In the genomic region with DNA sequence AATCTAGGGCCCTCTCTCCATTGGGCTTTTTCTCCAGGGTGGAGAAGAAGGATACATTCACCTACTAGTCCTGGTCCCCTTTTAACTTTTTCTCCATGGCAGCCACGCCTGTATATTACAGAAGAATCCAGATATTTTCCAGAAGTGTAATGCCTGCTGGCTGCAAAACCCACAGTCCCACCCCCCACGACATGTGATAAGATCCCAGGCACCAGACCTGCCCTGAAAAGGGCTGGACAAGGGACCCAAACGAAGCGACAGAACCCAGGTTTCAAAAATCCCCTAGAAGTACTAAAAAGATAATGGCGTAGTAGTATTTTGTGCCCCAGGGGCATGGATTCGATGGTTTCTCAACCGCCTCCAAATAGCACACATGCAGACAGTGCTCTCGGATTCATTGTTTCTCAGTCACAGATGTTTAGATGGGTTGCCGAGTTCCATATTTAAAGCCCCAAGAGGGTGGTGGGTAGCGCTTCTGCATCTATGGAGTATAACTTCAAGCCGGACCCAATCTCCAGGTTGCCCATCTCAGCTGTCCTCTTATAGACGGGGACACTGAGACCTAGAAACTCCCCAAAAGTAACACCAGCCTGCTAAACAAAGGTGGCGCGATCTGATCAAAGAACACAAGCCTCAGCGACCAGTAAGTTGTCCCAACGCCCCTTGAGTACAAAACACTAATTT, we compare ENCODE assay signal across 11 cellular contexts. TPM values are rescaled to one million over a fixed set of nuclear protein-coding genes. Genes with fewer than 3 reads are reported as not detected.
A peak's percentile ranks its signal among the peaks of the same experiment; 100 is the strongest.
DNase-seq lines count a peak whose midpoint lies in the region; ATAC-seq and TF ChIP-seq lines count a peak whose summit lies in the region.
"Had no signal": no experiment of that assay in that cellular context is flagged by ENCODE, and none has a peak within 500 bp of the region (broad histone marks: within the 10 kb centered on the region; RNA-seq: fewer than 3 reads in every experiment).

No MANE protein-coding gene starts in this region.

- in situ Hi-C loops in gastrocnemius medialis (cut with MboI; ENCODE audit: low sequenced_read_pairs in 4 of 4) = no loop called here

- H3K36me3 ChIP-seq in CD4-positive, CD25-positive, alpha-beta regulatory T cell (ENCODE audit: control insufficient read depth, insufficient read depth, low read length) = no peaks in the 10 kb centered on the region
- H3K36me3 ChIP-seq in hepatocyte (replicated peaks; ENCODE audit: insufficient read depth, low read depth) (no peaks in the 10 kb centered on the region), gastrocnemius medialis (no peaks in the 10 kb centered on the region)

- H3K27ac ChIP-seq in CD4-positive, CD25-positive, alpha-beta regulatory T cell (ENCODE audit: insufficient read depth, low read length, poor library complexity, severe bottlenecking) = no peak overlapping the region
- H3K27ac ChIP-seq in hepatocyte (no peak overlapping the region), gastrocnemius medialis (no peak overlapping the region)

- no peak for TF ChIP-seq POLR2A in gastrocnemius medialis (IDR thresholded peaks at IDR 0.05)

- H3K4me1 Mint-ChIP-seq in CD4-positive, CD25-positive, alpha-beta regulatory T cell = peaks cover 0 to 46% (median 26%) of the 10 kb centered on the region in 4 donors
- peaks cover 4 to 7% (median 5%) of the 10 kb centered on the region in 3 donors for H3K4me1 Mint-ChIP-seq in IgD-negative memory B cell

- 20% methylated on average over 16 of the region's 16 CpGs for WGBS in hepatocyte (ENCODE audit: low lambda C conversion rate, missing lambda C conversion rate)

- H3K4me3 Mint-ChIP-seq in CD4-positive, CD25-positive, alpha-beta regulatory T cell = peak overlapping the region in 3 of 4 donors; percentile 11 to 35 (median 19)
- H3K4me3 Mint-ChIP-seq in IgD-negative memory B cell = peak overlapping the region in 2 of 4 donors; percentile 12 to 21

- no peak for TF ChIP-seq CTCF in hepatocyte (IDR thresholded peaks at IDR 0.05; ENCODE audit: poor library complexity)
- TF ChIP-seq CTCF in gastrocnemius medialis (IDR thresholded peaks at IDR 0.05 in 4 of 5, conservative IDR thresholded peaks at IDR 0.05 in 1 of 5) = no peak

- H3K79me2 ChIP-seq in hepatocyte = no peaks in the 10 kb centered on the region

- no peaks in the 10 kb centered on the region for H3K9me2 ChIP-seq in hepatocyte (replicated peaks; ENCODE audit: insufficient read depth)

- no peak overlapping the region for H3K27ac Mint-ChIP-seq in CD4-positive, CD25-positive, alpha-beta regulatory T cell
- H3K27ac Mint-ChIP-seq in IgD-negative memory B cell = peak overlapping the region in 2 of 3 donors; percentile 3 to 56

- H3K4me3 ChIP-seq in CD4-positive, CD25-positive, alpha-beta regulatory T cell (ENCODE audit: low read depth, low read length) = no peak overlapping the region
- H3K4me3 ChIP-seq in hepatocyte = no peak overlapping the region
- peak overlapping the region in 3 of 4 donors; percentile 6 to 22 (median 6) for H3K4me3 ChIP-seq in gastrocnemius medialis

- peaks cover 0 to 5% (median 0%) of the 10 kb centered on the region in 7 donors for H3K9me3 Mint-ChIP-seq in CD4-positive, CD25-positive, alpha-beta regulatory T cell
- peaks cover 0 to 5% (median 0%) of the 10 kb centered on the region in 3 donors for H3K9me3 Mint-ChIP-seq in IgD-negative memory B cell

- no peaks in the 10 kb centered on the region for H4K20me1 ChIP-seq in hepatocyte (ENCODE audit: insufficient read depth, poor library complexity, severe bottlenecking)

- no peak overlapping the region for H2AFZ ChIP-seq in hepatocyte

- peaks cover 87% of the 10 kb centered on the region for H3K27me3 Mint-ChIP-seq in CD4-positive, CD25-positive, alpha-beta regulatory T cell
- peaks cover 77% of the 10 kb centered on the region for H3K27me3 Mint-ChIP-seq in IgD-negative memory B cell

- peak overlapping the region; percentile 68 for H3K4me2 ChIP-seq in hepatocyte

- intact Hi-C loops in gastrocnemius medialis (cut with DNase I; ENCODE audit: low total_unique reads) = no loop called here

- H3K27me3 ChIP-seq in CD4-positive, CD25-positive, alpha-beta regulatory T cell (ENCODE audit: control insufficient read depth, insufficient read depth, low read length) = peaks cover 20% of the 10 kb centered on the region
- H3K27me3 ChIP-seq in hepatocyte (peaks cover 98% of the 10 kb centered on the region), gastrocnemius medialis (peaks cover 55 to 95% (median 90%) of the 10 kb centered on the region in 3 donors)

- no peak for ATAC-seq in CD4-positive, CD25-positive, alpha-beta regulatory T cell (ENCODE audit: low read depth in 2 of 2)
- ATAC-seq in gastrocnemius medialis = no peak
- ATAC-seq in GM21717 (IDR thresholded peaks at IDR 0.05; ENCODE audit: unreplicated experiment) = no peak

- peaks cover 28% of the 10 kb centered on the region for H3K4me1 ChIP-seq in CD4-positive, CD25-positive, alpha-beta regulatory T cell (ENCODE audit: control insufficient read depth, insufficient read depth, low read length, poor library complexity, severe bottlenecking)
- H3K4me1 ChIP-seq in hepatocyte (ENCODE audit: insufficient read depth) (peaks cover 24% of the 10 kb centered on the region), gastrocnemius medialis (peaks cover 0 to 3% of the 10 kb centered on the region in 2 donors)

- no peak for DNase-seq in CD4-positive, CD25-positive, alpha-beta regulatory T cell
- DNase-seq in hepatocyte (ENCODE audit: low spot score) (no peak), gastrocnemius medialis (no peak), NCI-H1417 treated with DMSO at 0.1 percent for 48 hours (lab: John Stamatoyannopoulos, UW) (no peak), DMS 273 treated with DMSO at 0.1 percent for 48 hours (lab: John Stamatoyannopoulos, UW) (no peak), NCI-H748 (lab: John Stamatoyannopoulos, UW; ENCODE audit: unreplicated experiment) (no peak)
- DNase-seq: activated T-cell treated with anti-CD3 and anti-CD28 coated beads, Interleukin-2, amount 50 U/mL, for 1 hour; NCI-H1092; stimulated activated CD4-positive, alpha-beta T cell treated with anti-CD3 and anti-CD28 coated beads, Interleukin-12 subunit alpha, Interleukin-12 subunit beta, amount 100 ng/mL, for 4 hours had no signal

- H3K36me3 Mint-ChIP-seq in CD4-positive, CD25-positive, alpha-beta regulatory T cell = no peaks in the 10 kb centered on the region
- H3K36me3 Mint-ChIP-seq in IgD-negative memory B cell = no peaks in the 10 kb centered on the region

- H3K9me3 ChIP-seq in CD4-positive, CD25-positive, alpha-beta regulatory T cell (ENCODE audit: control insufficient read depth in 2 of 2, low read length in 2 of 2) = no peaks in the 10 kb centered on the region
- H3K9me3 ChIP-seq in hepatocyte (ENCODE audit: low read depth) = no peaks in the 10 kb centered on the region
- no peaks in the 10 kb centered on the region for H3K9me3 ChIP-seq in gastrocnemius medialis

RNA-seq across cellular contexts. Expression of gene WT1, which starts 2.6 kb away (rescaled TPM):
- not detected for total RNA-seq in CD4-positive, CD25-positive, alpha-beta regulatory T cell
- not detected for polyA plus RNA-seq in CD4-positive, CD25-positive, alpha-beta regulatory T cell
- polyA plus RNA-seq in IgD-negative memory B cell = not detected
- total RNA-seq in hepatocyte = 0.24 and 0.47 TPM in 2 replicates
- polyA plus RNA-seq in hepatocyte = 0.37 and 1.2 TPM in 2 replicates
- total RNA-seq in gastrocnemius medialis = not detected

Comparison
In these comparisons a context has a peak if more than half of its experiments do, and no peak if none do; other contexts are left out.
1. H3K4me3 ChIP-seq: peak in gastrocnemius medialis (3 of 4); none in CD4-positive, CD25-positive, alpha-beta regulatory T cell (single experiment) and hepatocyte (single experiment).
2. H3K27ac Mint-ChIP-seq: peak in IgD-negative memory B cell (2 of 3); none in CD4-positive, CD25-positive, alpha-beta regulatory T cell (0 of 3).